Comparison of ENCODE assay signal across 11 cellular contexts in genomic region chr1:36457691-36458090, GRCh38.
DNase-seq lines count a peak whose midpoint lies in the region; ATAC-seq and TF ChIP-seq lines count a peak whose summit lies in the region.
"Had no signal": no experiment of that assay in that cellular context is flagged by ENCODE, and none has a peak within 500 bp of the region (broad histone marks: within the 10 kb centered on the region; RNA-seq: fewer than 3 reads in every experiment).

No MANE protein-coding gene starts in this region.

- no peak overlapping the region for H3K4me3 ChIP-seq in choroid plexus epithelial cell (ENCODE audit: low read depth, low read length)
- H3K4me3 ChIP-seq: pancreas had no signal

- no peak for TF ChIP-seq CTCF in choroid plexus epithelial cell (conservative IDR thresholded peaks at IDR 0.05; ENCODE audit: low read depth, low read length)

- DNase-seq in DMS79 (lab: John Stamatoyannopoulos, UW), result peak; percentile 43
- DNase-seq in NCI-H69 (lab: John Stamatoyannopoulos, UW), result peak; percentile 26
- peak; percentile 69 for DNase-seq in choroid plexus epithelial cell (ENCODE audit: low read depth)
- no peak for DNase-seq in OCI-M2 (lab: John Stamatoyannopoulos, UW; ENCODE audit: unreplicated experiment)
- DNase-seq in NK-92 (lab: John Stamatoyannopoulos, UW; ENCODE audit: unreplicated experiment), result no peak
- DNase-seq: aorta, erythroblast, MM.1S, NCI-H82 had no signal

- ATAC-seq in GM18861 (IDR thresholded peaks at IDR 0.05; ENCODE audit: unreplicated experiment), result no peak

Comparison
In these comparisons a context has a peak if more than half of its experiments do, and no peak if none do; other contexts are left out.
1. DNase-seq: peak in DMS79 (single experiment), NCI-H69 (single experiment) and choroid plexus epithelial cell (single experiment); none in OCI-M2 (single experiment) and NK-92 (single experiment).